Comparison of ENCODE assay signal across 9 cellular contexts in genomic region chr22:24552503-24553286, GRCh38. TPM values are rescaled to one million over a fixed set of nuclear protein-coding genes. Genes with fewer than 3 reads are reported as not detected.
DNase-seq lines count a peak whose midpoint lies in the region; ATAC-seq and TF ChIP-seq lines count a peak whose summit lies in the region.
"Not testable (repeated sequence)": the region's sequence is repeated elsewhere in the genome, so short reads cannot be mapped to it uniquely, and the experiment has no call there.
"Had no signal": no experiment of that assay in that cellular context is flagged by ENCODE, and none has a peak within 500 bp of the region (broad histone marks: within the 10 kb centered on the region; RNA-seq: fewer than 3 reads in every experiment).

No MANE protein-coding gene starts in this region.

- H3K4me1 Mint-ChIP-seq in CD4-positive, alpha-beta memory T cell, result peaks cover 27 to 56% (median 41%) of the 10 kb centered on the region in 4 donors
- H3K4me1 Mint-ChIP-seq in activated CD4-positive, alpha-beta memory T cell treated with anti-CD3 and anti-CD28 coated beads, Interleukin-2, amount 10 ng/mL, durations not matched to agents 7 days and 5 days, result peaks cover 39% of the 10 kb centered on the region
- peaks cover 52% of the 10 kb centered on the region for H3K4me1 Mint-ChIP-seq in central memory CD8-positive, alpha-beta T cell
- H3K4me1 Mint-ChIP-seq in nephron, result peaks cover 30% of the 10 kb centered on the region

- not testable (repeated sequence) for H3K9me3 Mint-ChIP-seq in CD4-positive, alpha-beta memory T cell; activated CD4-positive, alpha-beta memory T cell treated with anti-CD3 and anti-CD28 coated beads, Interleukin-2, amount 10 ng/mL, durations not matched to agents 7 days and 5 days; central memory CD8-positive, alpha-beta T cell; nephron

- not testable (repeated sequence) for H3K9me3 ChIP-seq in CD4-positive, alpha-beta memory T cell (ENCODE audit: control insufficient read depth in 1 of 2, low read length in 2 of 2); HUES6 (ENCODE audit: control insufficient read depth, insufficient read depth, low read depth, low read length); iPS-15b (ENCODE audit: control insufficient read depth, insufficient read depth, low read length); stomach smooth muscle (ENCODE audit: control insufficient read depth in 2 of 2, low read length in 2 of 2)

- POLR2A ChIA-PET in CD4-positive, alpha-beta memory T cell (lab: Charles Lee; ENCODE audit: partially characterized antibody), result not testable (repeated sequence)
- POLR2A ChIA-PET in activated CD4-positive, alpha-beta memory T cell treated with anti-CD3 and anti-CD28 coated beads, Interleukin-2, amount 10 ng/mL, durations not matched to agents 7 days and 5 days (lab: Charles Lee), result interaction anchor here (1.0 to 3.8 kb wide), 5 partner anchors 8 to 49 kb away, joined by 3 to 17 read pairs (median 4); no protein-coding TSS in a partner anchor

- not testable (repeated sequence) for H3K27me3 ChIP-seq in CD4-positive, alpha-beta memory T cell (ENCODE audit: insufficient read depth, low read length); HUES6 (ENCODE audit: control insufficient read depth, insufficient read depth, low read length); iPS-15b (ENCODE audit: control insufficient read depth, insufficient read depth, low read length); stomach smooth muscle (ENCODE audit: control insufficient read depth in 1 of 2, insufficient read depth in 2 of 2, low read length in 2 of 2)

- H3K9ac ChIP-seq in HUES6 (ENCODE audit: low read length), result not testable (repeated sequence)
- H3K9ac ChIP-seq in iPS-15b (ENCODE audit: low read depth, low read length) (peak overlapping the region; percentile 37), stomach smooth muscle (ENCODE audit: low read length in 2 of 2) (peak overlapping the region; percentile 29 to 94)

- CTCF ChIA-PET in CD4-positive, alpha-beta memory T cell (lab: Charles Lee; ENCODE audit: partially characterized antibody); activated CD4-positive, alpha-beta memory T cell treated with anti-CD3 and anti-CD28 coated beads, Interleukin-2, amount 10 ng/mL, durations not matched to agents 7 days and 5 days (lab: Charles Lee): not testable (repeated sequence)

- not testable (repeated sequence) for ATAC-seq in central memory CD8-positive, alpha-beta T cell (replicated peaks; ENCODE audit: extremely low read depth, poor library complexity, severe bottlenecking)

- H3K4me3 ChIP-seq in CD4-positive, alpha-beta memory T cell (ENCODE audit: low read length in 2 of 2); iPS-15b (ENCODE audit: low read depth, low read length): not testable (repeated sequence)
- H3K4me3 ChIP-seq in HUES6 (ENCODE audit: low read depth, low read length), result 0 out of 2 replicates have a peak overlapping the region, but pooled peaks have one; percentile 100
- peak overlapping the region; percentile 15 to 96 for H3K4me3 ChIP-seq in stomach smooth muscle (ENCODE audit: low read length in 2 of 2)

- intact Hi-C loops in CD4-positive, alpha-beta memory T cell (cut with micrococcal nuclease), result loop anchor here (10.0 kb wide), 2 partner anchors 658 to 1408 kb away; partner anchors contain the start of genes MIF, RAB36 and RSPH14

- not testable (repeated sequence) for DNase-seq in CD4-positive, alpha-beta memory T cell; activated CD4-positive, alpha-beta memory T cell treated with anti-CD3 and anti-CD28 coated beads, Interleukin-2, amount 10 ng/mL, durations not matched to agents 7 days and 5 days; central memory CD8-positive, alpha-beta T cell (ENCODE audit: low spot score in 2 of 2)
- DNase-seq in NCI-H748 (lab: John Stamatoyannopoulos, UW; ENCODE audit: unreplicated experiment), result peak; percentile 66

- not testable (repeated sequence) for H3K27ac ChIP-seq in CD4-positive, alpha-beta memory T cell (ENCODE audit: low read depth, low read length); HUES6 (ENCODE audit: low read depth, low read length)
- H3K27ac ChIP-seq in stomach smooth muscle (ENCODE audit: low read length), result peak overlapping the region; percentile 92

- peak overlapping the region in 3 of 8 donors; percentile 57 to 95 (median 95) for H3K4me3 Mint-ChIP-seq in CD4-positive, alpha-beta memory T cell
- H3K4me3 Mint-ChIP-seq in activated CD4-positive, alpha-beta memory T cell treated with anti-CD3 and anti-CD28 coated beads, Interleukin-2, amount 10 ng/mL, durations not matched to agents 7 days and 5 days, result not testable (repeated sequence)
- H3K4me3 Mint-ChIP-seq in central memory CD8-positive, alpha-beta T cell, result peak overlapping the region; percentile 99
- H3K4me3 Mint-ChIP-seq in nephron, result peak overlapping the region; percentile 93 to 96 (median 94)

- peak overlapping the region; percentile 13 to 84 (median 57) for H3K27ac Mint-ChIP-seq in CD4-positive, alpha-beta memory T cell
- peak overlapping the region; percentile 54 for H3K27ac Mint-ChIP-seq in activated CD4-positive, alpha-beta memory T cell treated with anti-CD3 and anti-CD28 coated beads, Interleukin-2, amount 10 ng/mL, durations not matched to agents 7 days and 5 days
- peak overlapping the region; percentile 22 for H3K27ac Mint-ChIP-seq in central memory CD8-positive, alpha-beta T cell (ENCODE audit: low read depth)
- peak overlapping the region; percentile 82 to 96 (median 93) for H3K27ac Mint-ChIP-seq in nephron

- peaks cover 4 to 48% of the 10 kb centered on the region in 2 donors for H3K36me3 Mint-ChIP-seq in CD4-positive, alpha-beta memory T cell
- H3K36me3 Mint-ChIP-seq in activated CD4-positive, alpha-beta memory T cell treated with anti-CD3 and anti-CD28 coated beads, Interleukin-2, amount 10 ng/mL, durations not matched to agents 7 days and 5 days (ENCODE audit: low read depth), result peaks cover 29% of the 10 kb centered on the region
- peaks cover 24% of the 10 kb centered on the region for H3K36me3 Mint-ChIP-seq in central memory CD8-positive, alpha-beta T cell (ENCODE audit: insufficient read depth)
- H3K36me3 Mint-ChIP-seq in nephron (ENCODE audit: low read depth), result peaks cover 23% of the 10 kb centered on the region

- H3K4me1 ChIP-seq in CD4-positive, alpha-beta memory T cell (ENCODE audit: insufficient read depth, low read length), result peaks cover 31% of the 10 kb centered on the region
- peaks cover 10% of the 10 kb centered on the region for H3K4me1 ChIP-seq in HUES6 (ENCODE audit: control insufficient read depth, insufficient read depth, low read length)
- H3K4me1 ChIP-seq in iPS-15b (ENCODE audit: control insufficient read depth, insufficient read depth, low read length), result not testable (repeated sequence)
- H3K4me1 ChIP-seq in stomach smooth muscle (ENCODE audit: control insufficient read depth, insufficient read depth, low read length), result peaks cover 51% of the 10 kb centered on the region

- peaks cover 18% of the 10 kb centered on the region for H3K36me3 ChIP-seq in CD4-positive, alpha-beta memory T cell (ENCODE audit: insufficient read depth, low read length)
- H3K36me3 ChIP-seq in HUES6 (ENCODE audit: control insufficient read depth, insufficient read depth, low read length), result peaks cover 38% of the 10 kb centered on the region
- H3K36me3 ChIP-seq in iPS-15b (ENCODE audit: control insufficient read depth, insufficient read depth, low read length), result peaks cover 15% of the 10 kb centered on the region
- H3K36me3 ChIP-seq in stomach smooth muscle (ENCODE audit: control insufficient read depth in 2 of 2, insufficient read depth in 2 of 2, low read length in 2 of 2), result peaks cover 14% of the 10 kb centered on the region in 2 donors

- H3K27me3 Mint-ChIP-seq in CD4-positive, alpha-beta memory T cell; activated CD4-positive, alpha-beta memory T cell treated with anti-CD3 and anti-CD28 coated beads, Interleukin-2, amount 10 ng/mL, durations not matched to agents 7 days and 5 days; central memory CD8-positive, alpha-beta T cell; nephron (ENCODE audit: low read depth): not testable (repeated sequence)

- not testable (repeated sequence) for TF ChIP-seq CTCF in nephron (IDR thresholded peaks at IDR 0.05; ENCODE audit: unreplicated experiment in 3 of 3)

RNA-seq across cellular contexts. Expression of gene GUCD1, which starts 2.2 kb away (rescaled TPM):
- 10 to 100 TPM; 65.0 to 65.5 TPM for total RNA-seq in CD4-positive, alpha-beta memory T cell
- 10 to 100 TPM; 44.2 to 47.3 TPM for polyA plus RNA-seq in CD4-positive, alpha-beta memory T cell
- 100 to 1,000 TPM; 115 to 118 TPM for total RNA-seq in activated CD4-positive, alpha-beta memory T cell treated with anti-CD3 and anti-CD28 coated beads, Interleukin-2, amount 10 ng/mL, durations not matched to agents 7 days and 5 days

RNA-seq across cellular contexts. Expression of gene SNRPD3, which starts 3.1 kb away (rescaled TPM):
- total RNA-seq in CD4-positive, alpha-beta memory T cell, result 10 to 100 TPM; 77.6 to 85.0 TPM
- polyA plus RNA-seq in CD4-positive, alpha-beta memory T cell, result 100 to 1,000 TPM in 1 of 2 donors, 10 to 100 TPM in 1; 62.6 to 102 TPM
- 10 to 100 TPM; 87.1 to 93.5 TPM for total RNA-seq in activated CD4-positive, alpha-beta memory T cell treated with anti-CD3 and anti-CD28 coated beads, Interleukin-2, amount 10 ng/mL, durations not matched to agents 7 days and 5 days

RNA-seq across cellular contexts. Expression of gene LRRC75B, which starts 40.2 kb away (rescaled TPM):
- total RNA-seq in CD4-positive, alpha-beta memory T cell, result under 1 TPM in 1 of 2 experiments, not detected in 1; 0.19 TPM
- under 1 TPM in 1 of 2 donors, not detected in 1; 0.40 TPM for polyA plus RNA-seq in CD4-positive, alpha-beta memory T cell
- 1 to 10 TPM in 1 of 2 experiments, under 1 TPM in 1; 0.93 to 2.1 TPM for total RNA-seq in activated CD4-positive, alpha-beta memory T cell treated with anti-CD3 and anti-CD28 coated beads, Interleukin-2, amount 10 ng/mL, durations not matched to agents 7 days and 5 days

RNA-seq across cellular contexts. Expression of gene GGT1, which starts 50.3 kb away (rescaled TPM):
- total RNA-seq in CD4-positive, alpha-beta memory T cell, result 10 to 100 TPM; 27.1 to 28.3 TPM
- 10 to 100 TPM; 11.9 to 18.1 TPM for polyA plus RNA-seq in CD4-positive, alpha-beta memory T cell
- total RNA-seq in activated CD4-positive, alpha-beta memory T cell treated with anti-CD3 and anti-CD28 coated beads, Interleukin-2, amount 10 ng/mL, durations not matched to agents 7 days and 5 days, result 10 to 100 TPM; 64.6 to 68.4 TPM

RNA-seq across cellular contexts. Expression of gene UPB1, which starts 57.6 kb away (rescaled TPM):
- 1 to 10 TPM; 1.1 to 1.4 TPM for total RNA-seq in CD4-positive, alpha-beta memory T cell
- polyA plus RNA-seq in CD4-positive, alpha-beta memory T cell, result not detected
- under 1 TPM; 0.30 to 0.33 TPM for total RNA-seq in activated CD4-positive, alpha-beta memory T cell treated with anti-CD3 and anti-CD28 coated beads, Interleukin-2, amount 10 ng/mL, durations not matched to agents 7 days and 5 days
- total RNA-seq: foreskin keratinocyte had no signal
- polyA plus RNA-seq: foreskin keratinocyte had no signal

Comparison
In these comparisons a context has a peak if more than half of its experiments do, and no peak if none do; other contexts are left out.
1. H3K27ac Mint-ChIP-seq: peak in every context shown above with its lines; median percentile 93 in nephron; 57 in CD4-positive, alpha-beta memory T cell; 54 in activated CD4-positive, alpha-beta memory T cell treated with anti-CD3 and anti-CD28 coated beads, Interleukin-2, amount 10 ng/mL, durations not matched to agents 7 days and 5 days; 22 in central memory CD8-positive, alpha-beta T cell.